ENCODE assay signal across 25 cellular contexts in genomic region chr7:37367010-37367409, GRCh38.
A peak's percentile ranks its signal among the peaks of the same experiment; 100 is the strongest.
DNase-seq lines count a peak whose midpoint lies in the region; ATAC-seq and FAIRE-seq lines count a peak whose summit lies in the region.
"Had no signal": no experiment of that assay in that cellular context is flagged by ENCODE, and none has a peak within 500 bp of the region (broad histone marks: within the 10 kb centered on the region; RNA-seq: fewer than 3 reads in every experiment).

No MANE protein-coding gene starts in this region.

- H2BK120ac ChIP-seq in mesendoderm (ENCODE audit: low read depth, low read length) = no peak overlapping the region

- peaks cover 18% of the 10 kb centered on the region for H3K36me3 Mint-ChIP-seq in activated naive CD4-positive, alpha-beta T cell treated with anti-CD3 and anti-CD28 coated beads, Interleukin-2, amount 50 U/mL, for 24 hours
- peaks cover 29% of the 10 kb centered on the region for H3K36me3 Mint-ChIP-seq in activated naive CD4-positive, alpha-beta T cell treated with anti-CD3 and anti-CD28 coated beads, Interleukin-2, amount 10 ng/mL, durations not matched to agents 7 days and 5 days
- peaks cover 23% of the 10 kb centered on the region for H3K36me3 Mint-ChIP-seq in activated naive CD8-positive, alpha-beta T cell treated with anti-CD3 and anti-CD28 coated beads, Interleukin-2, amount 50 U/mL, for 24 hours (ENCODE audit: low read depth)

- no peak for DNase-seq in activated naive CD4-positive, alpha-beta T cell treated with anti-CD3 and anti-CD28 coated beads, Interleukin-2, amount 10 ng/mL, durations not matched to agents 7 days and 5 days
- DNase-seq in activated naive CD8-positive, alpha-beta T cell treated with anti-CD3 and anti-CD28 coated beads, Interleukin-2, amount 50 U/mL, for 24 hours = no peak
- no peak for DNase-seq in mesendoderm
- DNase-seq in urothelium cell line (ENCODE audit: low spot score) = no peak
- DNase-seq in caudate nucleus (lab: John Stamatoyannopoulos, UW) = no peak
- DNase-seq in Karpas-422 = no peak
- DNase-seq: 8988T, ACHN, BE2C, DMS153, DND-41, H9, Kasumi-1, NCI-H1092 treated with DMSO at 0.1 percent for 48 hours, NCI-H1436, NCI-H187 treated with DMSO at 0.1 percent for 48 hours, NCI-H2171 treated with DMSO at 0.1 percent for 48 hours, NCI-H524, NCI-H748 treated with DMSO at 0.1 percent for 48 hours, SIG-M5 had no signal

- no peak overlapping the region for H3K23ac ChIP-seq in mesendoderm (ENCODE audit: low read length)

- ATAC-seq in activated naive CD8-positive, alpha-beta T cell treated with anti-CD3 and anti-CD28 coated beads, Interleukin-2, amount 50 U/mL, for 24 hours = no peak
- ATAC-seq: GM23338 had no signal

- H3K4me3 ChIP-seq in mesendoderm (ENCODE audit: low read length) (no peak overlapping the region), Karpas-422 (ENCODE audit: low read length) (no peak overlapping the region)
- H3K4me3 ChIP-seq: GM23338 had no signal

- H3K56ac ChIP-seq in mesendoderm (ENCODE audit: low read length) = no peak overlapping the region

- H3K27ac Mint-ChIP-seq in activated naive CD4-positive, alpha-beta T cell treated with anti-CD3 and anti-CD28 coated beads, Interleukin-2, amount 50 U/mL, for 24 hours = peak overlapping the region; percentile 88
- H3K27ac Mint-ChIP-seq in activated naive CD4-positive, alpha-beta T cell treated with anti-CD3 and anti-CD28 coated beads, Interleukin-2, amount 10 ng/mL, durations not matched to agents 7 days and 5 days = no peak overlapping the region
- H3K27ac Mint-ChIP-seq in activated naive CD8-positive, alpha-beta T cell treated with anti-CD3 and anti-CD28 coated beads, Interleukin-2, amount 50 U/mL, for 24 hours = peak overlapping the region; percentile 59
- H3K27ac Mint-ChIP-seq: GM23338, H9 had no signal

- H4K8ac ChIP-seq in mesendoderm (ENCODE audit: low read depth, low read length) = no peak overlapping the region

- no peak overlapping the region for H3K27ac ChIP-seq in mesendoderm (ENCODE audit: low read depth, low read length)
- H3K27ac ChIP-seq in caudate nucleus (ENCODE audit: low read depth, low read length) = no peak overlapping the region
- no peak overlapping the region for H3K27ac ChIP-seq in Karpas-422 (ENCODE audit: low read length)

- H3K4ac ChIP-seq in mesendoderm (ENCODE audit: low read depth, low read length) = no peak overlapping the region

- peak; percentile 13 for FAIRE-seq in urothelium cell line (lab: Jason Lieb, UNC)
- FAIRE-seq: GM18507, RCC 7860 had no signal

- H2BK15ac ChIP-seq in mesendoderm (replicated peaks; ENCODE audit: low read depth) = no peak overlapping the region

- H3K4me1 Mint-ChIP-seq in activated naive CD4-positive, alpha-beta T cell treated with anti-CD3 and anti-CD28 coated beads, Interleukin-2, amount 50 U/mL, for 24 hours = peaks cover 89% of the 10 kb centered on the region
- H3K4me1 Mint-ChIP-seq in activated naive CD4-positive, alpha-beta T cell treated with anti-CD3 and anti-CD28 coated beads, Interleukin-2, amount 10 ng/mL, durations not matched to agents 7 days and 5 days = peaks cover 57% of the 10 kb centered on the region
- H3K4me1 Mint-ChIP-seq in activated naive CD8-positive, alpha-beta T cell treated with anti-CD3 and anti-CD28 coated beads, Interleukin-2, amount 50 U/mL, for 24 hours = peaks cover 88% of the 10 kb centered on the region

- no peaks in the 10 kb centered on the region for H4K20me1 ChIP-seq in Karpas-422 (ENCODE audit: insufficient read depth, low read depth, low read length)

- H3K36me3 ChIP-seq in mesendoderm (ENCODE audit: control insufficient read depth, insufficient read depth, low read length) (no peaks in the 10 kb centered on the region), Karpas-422 (ENCODE audit: insufficient read depth, low read length) (no peaks in the 10 kb centered on the region)
- H3K36me3 ChIP-seq: BE2C had no signal

- peak overlapping the region; percentile 62 for H3K18ac ChIP-seq in mesendoderm (ENCODE audit: low read length)

- H3K9me2 ChIP-seq in Karpas-422 (replicated peaks; ENCODE audit: insufficient read depth, low read length) = no peaks in the 10 kb centered on the region

- H3K79me1 ChIP-seq in mesendoderm (ENCODE audit: low read length) = peaks cover 4% of the 10 kb centered on the region

- H3K27me3 Mint-ChIP-seq in activated naive CD4-positive, alpha-beta T cell treated with anti-CD3 and anti-CD28 coated beads, Interleukin-2, amount 50 U/mL, for 24 hours = no peaks in the 10 kb centered on the region
- no peaks in the 10 kb centered on the region for H3K27me3 Mint-ChIP-seq in activated naive CD4-positive, alpha-beta T cell treated with anti-CD3 and anti-CD28 coated beads, Interleukin-2, amount 10 ng/mL, durations not matched to agents 7 days and 5 days
- H3K27me3 Mint-ChIP-seq in activated naive CD8-positive, alpha-beta T cell treated with anti-CD3 and anti-CD28 coated beads, Interleukin-2, amount 50 U/mL, for 24 hours = no peaks in the 10 kb centered on the region

- H3K27me3 ChIP-seq in mesendoderm (ENCODE audit: insufficient read depth, low read length, poor library complexity) = no peaks in the 10 kb centered on the region
- H3K27me3 ChIP-seq in Karpas-422 (ENCODE audit: low read length) = no peaks in the 10 kb centered on the region
- H3K27me3 ChIP-seq: BE2C had no signal

- H3K79me2 ChIP-seq in mesendoderm (ENCODE audit: control insufficient read depth, insufficient read depth, low read length) = no peaks in the 10 kb centered on the region
- no peaks in the 10 kb centered on the region for H3K79me2 ChIP-seq in Karpas-422 (ENCODE audit: low read length)

- H3K4me1 ChIP-seq in mesendoderm (ENCODE audit: control insufficient read depth, low read depth, low read length) (peaks cover 6% of the 10 kb centered on the region), Karpas-422 (ENCODE audit: low read length) (peaks cover 3% of the 10 kb centered on the region; the same call in 1 of the 2 replicates)
- H3K4me1 ChIP-seq: BE2C had no signal

- H3K9ac ChIP-seq in mesendoderm (ENCODE audit: low read length) (no peak overlapping the region), Karpas-422 (ENCODE audit: low read length) (no peak overlapping the region)

- 100% methylated on average over 2 of the region's 3 CpGs for WGBS in mesendoderm (ENCODE audit: extremely low coverage, insufficient coverage, low lambda C conversion rate)

- no peak overlapping the region for H3K4me3 Mint-ChIP-seq in activated naive CD4-positive, alpha-beta T cell treated with anti-CD3 and anti-CD28 coated beads, Interleukin-2, amount 50 U/mL, for 24 hours
- H3K4me3 Mint-ChIP-seq in activated naive CD4-positive, alpha-beta T cell treated with anti-CD3 and anti-CD28 coated beads, Interleukin-2, amount 10 ng/mL, durations not matched to agents 7 days and 5 days = no peak overlapping the region
- no peak overlapping the region for H3K4me3 Mint-ChIP-seq in activated naive CD8-positive, alpha-beta T cell treated with anti-CD3 and anti-CD28 coated beads, Interleukin-2, amount 50 U/mL, for 24 hours
- H3K4me3 Mint-ChIP-seq: CD14-positive monocyte, GM23338, H9 had no signal

- no peak overlapping the region for H4K5ac ChIP-seq in mesendoderm (ENCODE audit: low read length)

- H3K9me3 ChIP-seq in Karpas-422 (ENCODE audit: low read length) = no peaks in the 10 kb centered on the region
- H3K9me3 ChIP-seq: BE2C had no signal

- no peak overlapping the region for H3K4me2 ChIP-seq in mesendoderm (ENCODE audit: low read length)
- H3K4me2 ChIP-seq in Karpas-422 (ENCODE audit: low read depth, low read length, poor library complexity, severe bottlenecking) = no peak overlapping the region
- H3K4me2 ChIP-seq: GM23338 had no signal

- CTCF ChIA-PET in activated naive CD4-positive, alpha-beta T cell treated with anti-CD3 and anti-CD28 coated beads, Interleukin-2, amount 10 ng/mL, durations not matched to agents 7 days and 5 days (lab: Charles Lee) = no interaction called here

- no peak overlapping the region for H2BK5ac ChIP-seq in mesendoderm (ENCODE audit: low read length)

- H2AK5ac ChIP-seq in mesendoderm (ENCODE audit: low read length) = no peak overlapping the region

- H3K9me3 Mint-ChIP-seq in activated naive CD4-positive, alpha-beta T cell treated with anti-CD3 and anti-CD28 coated beads, Interleukin-2, amount 50 U/mL, for 24 hours = peaks cover 14% of the 10 kb centered on the region
- peaks cover 3% of the 10 kb centered on the region for H3K9me3 Mint-ChIP-seq in activated naive CD4-positive, alpha-beta T cell treated with anti-CD3 and anti-CD28 coated beads, Interleukin-2, amount 10 ng/mL, durations not matched to agents 7 days and 5 days
- peaks cover 5% of the 10 kb centered on the region for H3K9me3 Mint-ChIP-seq in activated naive CD8-positive, alpha-beta T cell treated with anti-CD3 and anti-CD28 coated beads, Interleukin-2, amount 50 U/mL, for 24 hours
- H3K9me3 Mint-ChIP-seq: CD14-positive monocyte, GM23338, H9 had no signal

- H2AFZ ChIP-seq in Karpas-422 (ENCODE audit: low read length) = no peak overlapping the region
- H2AFZ ChIP-seq: GM23338 had no signal
